8 cellular contexts compared by ENCODE assay signal in genomic region chr13:24605923-24606372, GRCh38.
DNase-seq lines count a peak whose midpoint lies in the region; ATAC-seq and TF ChIP-seq lines count a peak whose summit lies in the region.

No MANE protein-coding gene starts in this region.

- no peaks in the 10 kb centered on the region for H3K9me3 ChIP-seq in cardiac muscle cell (ENCODE audit: low read depth)
- peaks cover 0 to 32% (median 0%) of the 10 kb centered on the region in 12 donors for H3K9me3 ChIP-seq in heart left ventricle
- H3K9me3 ChIP-seq in transverse colon: no peaks in the 10 kb centered on the region

- in situ Hi-C loops in transverse colon (cut with MboI; ENCODE audit: low pct_ligation_motif_present in 1 of 4, low pct_unique_long_range_greater_than_20kb in 1 of 4, low sequenced_read_pairs in 3 of 4): no loop called here

- 85 to 96% (median 92%) methylated on average over 6 of the region's 6 CpGs for WGBS in heart left ventricle, 4 donors
- WGBS in transverse colon (ENCODE audit: low coverage in 1 of 2), 2 donors: 40 to 98% methylated on average over 1 to 5 of the region's 6 CpGs

- H3K27ac ChIP-seq in cardiac muscle cell: no peak overlapping the region
- no peak overlapping the region for H3K27ac ChIP-seq in heart left ventricle
- no peak overlapping the region for H3K27ac ChIP-seq in transverse colon

- TF ChIP-seq POLR2A in heart left ventricle (IDR thresholded peaks at IDR 0.05) (no peak), transverse colon (IDR thresholded peaks at IDR 0.05) (no peak)

- H3K27me3 ChIP-seq in cardiac muscle cell (no peaks in the 10 kb centered on the region), heart left ventricle (no peaks in the 10 kb centered on the region), transverse colon (no peaks in the 10 kb centered on the region)

- DNase-seq in cardiac muscle cell (ENCODE audit: low read depth in 1 of 2, low spot score in 1 of 2) (peak in 1 of 2 donors; percentile 74), heart left ventricle (no peak), MV-4-11 (lab: John Stamatoyannopoulos, UW) (peak; percentile 60), dermis microvascular lymphatic vessel endothelial cell (ENCODE audit: low read depth in 2 of 2) (peak; percentile 66 to 80), transverse colon (no peak), occipital lobe (lab: John Stamatoyannopoulos, UW) (no peak)
- DNase-seq in stimulated activated CD4-positive, alpha-beta T cell treated with anti-CD3 and anti-CD28 coated beads, Interleukin-4, amount 100 ng/mL, for 1 hour: no peak
- DNase-seq in activated CD4-positive, alpha-beta T cell treated with anti-CD3 and anti-CD28 coated beads, Interleukin-2, amount 50 U/mL, for 48 hours: no peak

- H3K4me1 ChIP-seq in cardiac muscle cell (ENCODE audit: low read depth): no peaks in the 10 kb centered on the region
- no peaks in the 10 kb centered on the region for H3K4me1 ChIP-seq in heart left ventricle
- H3K4me1 ChIP-seq in transverse colon: peaks cover 0 to 4% (median 0%) of the 10 kb centered on the region in 4 donors

- no peaks in the 10 kb centered on the region for H3K36me3 ChIP-seq in cardiac muscle cell
- H3K36me3 ChIP-seq in heart left ventricle: no peaks in the 10 kb centered on the region
- H3K36me3 ChIP-seq in transverse colon: no peaks in the 10 kb centered on the region

- TF ChIP-seq EP300 in transverse colon (IDR thresholded peaks at IDR 0.05; ENCODE audit: low read depth): no peak

- peak; percentile 53 for TF ChIP-seq CTCF in cardiac muscle cell (IDR thresholded peaks at IDR 0.05; ENCODE audit: low read depth, low read length)
- peak in 1 of 12 donors; percentile 11 for TF ChIP-seq CTCF in heart left ventricle (IDR thresholded peaks at IDR 0.05)
- TF ChIP-seq CTCF in transverse colon (IDR thresholded peaks at IDR 0.05): peak in 4 of 5 experiments; percentile 1 to 59 (median 48)

- ATAC-seq in heart left ventricle: no peak

- no peak overlapping the region for H3K4me3 ChIP-seq in cardiac muscle cell
- no peak overlapping the region for H3K4me3 ChIP-seq in heart left ventricle
- H3K4me3 ChIP-seq in transverse colon: no peak overlapping the region

- intact Hi-C loops in heart left ventricle (cut with DNase I): loop anchor here in 1 of 10 donors (10.0 kb wide), 1 partner anchor 119 kb away; no protein-coding TSS in a partner anchor
- intact Hi-C loops in transverse colon (cut with DNase I; ENCODE audit: low total_unique reads): no loop called here

Comparison
In these comparisons a context has a peak if more than half of its experiments do, and no peak if none do; other contexts are left out.
1. DNase-seq: peak in MV-4-11 (single experiment) and dermis microvascular lymphatic vessel endothelial cell (2 of 2); none in heart left ventricle (0 of 5), transverse colon (single experiment), stimulated activated CD4-positive, alpha-beta T cell treated with anti-CD3 and anti-CD28 coated beads, Interleukin-4, amount 100 ng/mL, for 1 hour (single experiment), activated CD4-positive, alpha-beta T cell treated with anti-CD3 and anti-CD28 coated beads, Interleukin-2, amount 50 U/mL, for 48 hours (0 of 2) and occipital lobe (single experiment).